8 cellular contexts compared by ENCODE assay signal in the genomic region with DNA sequence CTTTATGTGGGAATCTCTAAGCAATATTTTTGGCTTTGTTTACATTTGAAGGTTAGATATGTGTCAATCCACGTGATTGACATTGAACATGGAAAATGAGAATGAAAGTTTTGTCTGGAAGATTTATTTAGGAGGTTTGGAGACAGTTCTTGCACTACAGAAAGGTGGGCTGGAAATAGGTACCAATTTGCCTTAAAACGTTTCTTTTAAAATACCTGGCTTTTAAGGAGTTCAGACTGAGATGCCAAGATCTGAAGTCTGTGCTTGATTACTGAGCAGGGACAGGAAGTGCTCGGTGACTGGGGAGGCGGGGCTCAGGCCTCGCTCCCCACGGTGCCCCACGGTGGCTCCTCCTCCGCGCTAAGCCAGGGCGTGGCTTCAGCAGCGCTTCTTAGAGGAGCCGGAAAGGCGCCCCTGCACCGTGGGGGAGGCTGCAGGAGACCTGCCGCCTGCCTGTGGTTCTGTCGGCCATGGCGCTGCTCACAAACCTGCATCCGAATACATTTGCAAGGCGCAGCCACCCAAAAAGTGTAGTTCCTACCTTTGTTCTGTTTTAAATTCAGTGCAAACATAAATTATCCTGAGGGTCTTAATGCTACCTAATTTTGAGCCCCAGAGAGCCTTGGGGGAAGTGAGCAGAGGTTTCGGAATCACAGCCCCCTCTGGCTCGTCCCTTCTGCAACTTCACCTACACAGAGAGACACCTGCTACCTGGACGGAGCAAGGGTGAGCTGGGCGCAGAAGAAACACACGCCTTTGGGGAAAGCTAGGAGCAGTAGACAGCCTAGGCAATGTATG. TPM values are rescaled to one million over a fixed set of nuclear protein-coding genes. Genes with fewer than 3 reads are reported as not detected.
DNase-seq lines count a peak whose midpoint lies in the region; TF ChIP-seq lines count a peak whose summit lies in the region.

No MANE protein-coding gene starts in this region.

- H4K12ac ChIP-seq in trophoblast cell (ENCODE audit: low read depth, low read length), result peak overlapping the region; percentile 1

- peaks cover 25 to 28% of the 10 kb centered on the region in 2 experiments for H3K4me1 ChIP-seq in trophoblast cell (ENCODE audit: control insufficient read depth in 1 of 2, insufficient read depth in 2 of 2, low read length in 2 of 2)
- peaks cover 23 to 54% (median 37%) of the 10 kb centered on the region in 4 donors for H3K4me1 ChIP-seq in transverse colon

- DNase-seq in ELR (ENCODE audit: low read depth), result peak; percentile 91
- DNase-seq in HCEC 1CT, result peak; percentile 75
- peak; percentile 83 for DNase-seq in NCI-H1048 (lab: John Stamatoyannopoulos, UW)
- peak; percentile 87 for DNase-seq in SKM-1 treated with dmso at 0.1 percent for 144 hours (lab: John Stamatoyannopoulos, UW; ENCODE audit: unreplicated experiment)
- peak; percentile 97 for DNase-seq in activated naive CD8-positive, alpha-beta T cell treated with anti-CD3 and anti-CD28 coated beads for 36 hours
- DNase-seq in cardiac septum (ENCODE audit: low spot score), result peak; percentile 95
- DNase-seq in trophoblast cell, result peak; percentile 65 to 80
- peak; percentile 96 for DNase-seq in transverse colon

- no peaks in the 10 kb centered on the region for H3K27me3 ChIP-seq in trophoblast cell (ENCODE audit: insufficient read depth, low read length)
- no peaks in the 10 kb centered on the region for H3K27me3 ChIP-seq in transverse colon

- peak overlapping the region; percentile 41 for H4K8ac ChIP-seq in trophoblast cell (ENCODE audit: low read depth, low read length)

- no peak overlapping the region for H3K18ac ChIP-seq in trophoblast cell (ENCODE audit: low read length)

- H3K79me2 ChIP-seq in trophoblast cell (ENCODE audit: control insufficient read depth, insufficient read depth, low read length, poor library complexity), result peaks cover 2% of the 10 kb centered on the region

- no peak overlapping the region for H2BK5ac ChIP-seq in trophoblast cell (ENCODE audit: low read depth, low read length, poor library complexity)

- peaks cover 42% of the 10 kb centered on the region for H3K36me3 Mint-ChIP-seq in activated naive CD8-positive, alpha-beta T cell treated with anti-CD3 and anti-CD28 coated beads for 36 hours

- no peak overlapping the region for H3K4ac ChIP-seq in trophoblast cell (ENCODE audit: low read depth, low read length)

- TF ChIP-seq EP300 in transverse colon (IDR thresholded peaks at IDR 0.05; ENCODE audit: low read depth), result no peak

- TF ChIP-seq POLR2A in transverse colon (IDR thresholded peaks at IDR 0.05), result peak; percentile 63

- no CpG with 5 or more reads among the region's 24 CpGs for WGBS in trophoblast cell (ENCODE audit: extremely low coverage, insufficient coverage, insufficient read length)
- WGBS in transverse colon (ENCODE audit: low coverage in 1 of 2), 2 donors, result 0 to 3% methylated on average over 1 to 21 of the region's 24 CpGs

- intact Hi-C loops in cardiac septum (cut with DNase I), result loop anchor here (2.0 to 5.0 kb wide), 4 partner anchors 78 to 353 kb away; a partner anchor contains a TSS
- intact Hi-C loops in transverse colon (cut with DNase I; ENCODE audit: low total_unique reads), result loop anchor here (2.0 to 10.0 kb wide), 2 partner anchors 160 to 350 kb away; no protein-coding TSS in a partner anchor

- peak overlapping the region; percentile 20 for H2AFZ ChIP-seq in trophoblast cell (ENCODE audit: insufficient read depth, low read length, poor library complexity)

- peaks cover 48% of the 10 kb centered on the region for H3K4me1 Mint-ChIP-seq in activated naive CD8-positive, alpha-beta T cell treated with anti-CD3 and anti-CD28 coated beads for 36 hours

- H3K9me3 ChIP-seq in trophoblast cell (ENCODE audit: insufficient read depth, low read depth, low read length) (peaks cover 2% of the 10 kb centered on the region), transverse colon (no peaks in the 10 kb centered on the region)

- no peak for TF ChIP-seq CTCF in transverse colon (IDR thresholded peaks at IDR 0.05)

- no peak overlapping the region for H3K23ac ChIP-seq in trophoblast cell (ENCODE audit: low read length)

- H3K79me1 ChIP-seq in trophoblast cell (ENCODE audit: low read length), result peaks cover 10% of the 10 kb centered on the region

- peak overlapping the region; percentile 47 for H3K4me2 ChIP-seq in trophoblast cell (ENCODE audit: low read length)

- H3K27ac Mint-ChIP-seq in activated naive CD8-positive, alpha-beta T cell treated with anti-CD3 and anti-CD28 coated beads for 36 hours, result peak overlapping the region; percentile 100

- in situ Hi-C loops in transverse colon (cut with MboI; ENCODE audit: low pct_ligation_motif_present in 1 of 4, low pct_unique_long_range_greater_than_20kb in 1 of 4, low sequenced_read_pairs in 3 of 4), result loop anchor here in 3 of 4 donors (25.0 kb wide), 2 partner anchors 153 to 353 kb away; a partner anchor contains a TSS

- peaks cover 3% of the 10 kb centered on the region for H3K27me3 Mint-ChIP-seq in activated naive CD8-positive, alpha-beta T cell treated with anti-CD3 and anti-CD28 coated beads for 36 hours

- no peak overlapping the region for H3K9ac ChIP-seq in trophoblast cell (ENCODE audit: low read length)

- peaks cover 2% of the 10 kb centered on the region for H3K9me3 Mint-ChIP-seq in activated naive CD8-positive, alpha-beta T cell treated with anti-CD3 and anti-CD28 coated beads for 36 hours

- H2BK120ac ChIP-seq in trophoblast cell (ENCODE audit: insufficient read depth, low read length, poor library complexity), result no peak overlapping the region

- H3K36me3 ChIP-seq in trophoblast cell (ENCODE audit: control insufficient read depth in 1 of 2, insufficient read depth in 2 of 2, low read length in 2 of 2) (peaks cover 19 to 30% of the 10 kb centered on the region in 2 experiments), transverse colon (no peaks in the 10 kb centered on the region)

- H2AK5ac ChIP-seq in trophoblast cell (ENCODE audit: low read length), result peak overlapping the region; percentile 63

- H3K4me3 Mint-ChIP-seq in activated naive CD8-positive, alpha-beta T cell treated with anti-CD3 and anti-CD28 coated beads for 36 hours, result peak overlapping the region; percentile 92

- no peak overlapping the region for H3K14ac ChIP-seq in trophoblast cell (ENCODE audit: low read length)

- H4K91ac ChIP-seq in trophoblast cell (ENCODE audit: low read depth, low read length), result peak overlapping the region; percentile 72

- H3K27ac ChIP-seq in trophoblast cell (ENCODE audit: low read depth, low read length) (no peak overlapping the region), transverse colon (peak overlapping the region; percentile 85 to 90 (median 87))

- H2BK12ac ChIP-seq in trophoblast cell (ENCODE audit: low read length), result peak overlapping the region; percentile 9

- H3K4me3 ChIP-seq in trophoblast cell (ENCODE audit: low read depth, low read length) (no peak overlapping the region), transverse colon (peak overlapping the region in 3 of 4 donors; percentile 23 to 53 (median 25))

RNA-seq across cellular contexts. Expression of a gene that starts 49.2 kb away (rescaled TPM):
- 10 to 100 TPM; 51.1 to 55.4 TPM for total RNA-seq in activated naive CD8-positive, alpha-beta T cell treated with anti-CD3 and anti-CD28 coated beads for 36 hours
- total RNA-seq in cardiac septum, result 16.0 TPM
- polyA plus RNA-seq in trophoblast cell (2013), result 7.7 and 7.9 TPM in 2 replicates
- total RNA-seq in transverse colon, result 10 to 100 TPM; 18.3 to 40.0 (median 25.3) TPM

RNA-seq across cellular contexts. Expression of a gene that starts 49.3 kb away (rescaled TPM):
- total RNA-seq in activated naive CD8-positive, alpha-beta T cell treated with anti-CD3 and anti-CD28 coated beads for 36 hours, result 10 to 100 TPM; 66.3 to 68.2 TPM
- total RNA-seq in cardiac septum (30.7 TPM), transverse colon (100 to 1,000 TPM in 1 of 4 donors, 10 to 100 TPM in 3; 43.6 to 263 (median 47.7) TPM)
- polyA plus RNA-seq in trophoblast cell (2013), result 31.9 and 33.2 TPM in 2 replicates
